1 cellular context compared by ENCODE assay signal in the genomic region with DNA sequence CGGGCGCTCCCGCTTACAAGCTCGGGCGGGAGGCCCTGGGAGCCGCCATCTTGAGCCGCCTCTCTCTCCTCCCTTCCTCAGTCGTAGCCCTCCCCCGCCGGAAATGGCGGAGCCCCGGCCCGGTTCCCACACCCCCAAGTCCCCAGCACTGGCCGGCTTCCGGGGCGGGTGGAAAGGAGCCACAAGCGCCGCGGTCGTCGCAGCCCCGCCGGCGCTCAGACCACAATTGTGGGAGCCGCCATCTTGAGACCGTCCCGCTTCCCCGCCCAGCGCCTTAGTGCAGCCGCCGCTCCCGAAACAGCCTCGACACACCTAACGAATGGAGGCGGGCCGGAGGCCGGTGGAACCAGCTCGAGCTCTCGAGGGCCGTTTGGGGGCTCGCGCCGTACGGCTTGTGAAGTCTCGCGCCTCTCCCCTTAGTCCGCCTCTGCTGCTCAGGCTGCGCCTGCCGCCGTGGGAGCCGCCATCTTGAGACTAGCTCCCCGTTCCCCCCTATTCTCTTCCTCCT.
TF ChIP-seq lines count a peak whose summit lies in the region.

No MANE protein-coding gene starts in this region.

TF ChIP-seq in K562, 482 proteins besides CTCF, POLR2A, EP300 and RAD21 (continues in another document):
- no peak for TF ChIP-seq SPI1 (IDR thresholded peaks at IDR 0.05; ENCODE audit: borderline replicate concordance, low read depth, low read length)
- peak; percentile 78 for TF ChIP-seq HMGN3 (IDR thresholded peaks at IDR 0.05; ENCODE audit: borderline replicate concordance, extremely low read depth, insufficient read length, low read depth, low read length)
- no peak for TF ChIP-seq ZNF134 (CRISPR knock-in tag; conservative IDR thresholded peaks at IDR 0.05)
- TF ChIP-seq HNRNPLL (IDR thresholded peaks at IDR 0.05; ENCODE audit: low read depth, low read length, poor library complexity, severe bottlenecking): peak; percentile 42
- 0 out of 2 replicates have a peak, but pooled peaks have one; percentile 16 for TF ChIP-seq ZNF431 (CRISPR knock-in tag; IDR thresholded peaks at IDR 0.05)
- TF ChIP-seq ZNF12 (CRISPR knock-in tag; IDR thresholded peaks at IDR 0.05): 0 out of 2 replicates have a peak, but pooled peaks have one; percentile 69
- TF ChIP-seq TRIM24 (IDR thresholded peaks at IDR 0.05): 0 out of 4 replicates have a peak, but pooled peaks of 1 of the 2 experiments have one; percentile 40
- TF ChIP-seq KDM4B (IDR thresholded peaks at IDR 0.05; ENCODE audit: borderline replicate concordance in 2 of 2, low read depth in 1 of 2): no peak; a peak in 1 of 4 replicates
- TF ChIP-seq, protein P1, sequence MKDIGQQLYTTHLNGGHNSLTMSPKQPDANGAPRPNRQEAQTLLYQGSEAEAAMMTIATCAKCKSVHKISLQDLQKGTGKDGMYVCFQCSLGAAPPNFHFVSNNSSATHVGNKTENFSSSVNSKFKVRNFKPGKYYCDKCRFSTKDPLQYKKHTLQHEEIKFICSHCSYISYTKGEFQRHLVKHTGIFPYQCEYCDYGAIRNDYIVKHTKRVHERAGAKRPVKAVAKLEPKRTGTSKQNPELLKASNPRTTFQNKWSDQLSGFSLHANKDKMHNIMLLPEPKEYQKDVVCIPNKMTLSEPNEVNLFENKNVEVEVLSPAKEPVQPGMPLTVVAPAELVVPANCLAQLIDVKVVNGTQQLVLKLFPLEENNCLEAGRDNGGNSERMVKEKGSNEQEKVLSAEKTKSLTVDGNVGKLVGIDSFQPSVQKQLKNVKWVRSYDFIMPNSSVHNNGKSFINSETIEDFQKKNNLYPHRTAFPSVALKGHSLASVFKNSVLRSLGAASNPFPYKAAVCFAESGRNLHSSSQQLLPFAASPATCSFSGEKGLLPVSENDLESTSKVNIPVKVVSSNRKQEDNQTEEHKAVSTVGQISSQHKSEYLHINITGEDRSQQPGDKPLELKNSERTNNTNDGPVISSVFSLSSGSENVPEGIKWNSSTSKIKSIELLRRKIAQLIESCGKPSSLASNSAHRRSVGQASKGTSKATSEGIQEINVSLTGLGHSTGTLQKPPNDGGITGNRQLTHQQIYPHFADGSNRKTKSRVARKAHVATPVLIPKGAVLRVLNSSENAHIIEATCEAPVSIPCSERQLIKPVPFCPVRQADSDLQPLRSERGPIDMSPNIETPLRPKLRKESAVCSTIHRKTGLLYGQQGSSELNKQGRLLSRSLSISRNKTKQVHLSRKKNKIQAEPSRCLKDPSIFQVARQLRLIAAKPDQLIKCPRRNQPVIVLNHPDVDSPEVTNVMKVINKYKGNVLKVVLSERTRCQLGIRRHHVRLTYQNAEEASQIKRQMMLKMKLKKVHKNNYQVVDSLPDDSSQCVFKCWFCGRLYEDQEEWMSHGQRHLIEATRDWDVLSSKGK (CRISPR knock-in tag; IDR thresholded peaks at IDR 0.05): no peak
- TF ChIP-seq ZNF785 (CRISPR knock-in tag; IDR thresholded peaks at IDR 0.05): no peak
- no peak for TF ChIP-seq U2AF2 (optimal IDR thresholded peaks at IDR 0.05; ENCODE audit: low read depth, low read length)
- TF ChIP-seq YY1 (IDR thresholded peaks at IDR 0.05; ENCODE audit: borderline replicate concordance in 1 of 3, control insufficient read depth in 1 of 3, extremely low read depth in 1 of 3, insufficient read depth in 3 of 3, insufficient read length in 1 of 3, insufficient replicate concordance in 2 of 3, low read depth in 1 of 3, low read length in 2 of 3): peak; percentile 88 to 93 (median 90)
- peak; percentile 99 for TF ChIP-seq CHD1 (IDR thresholded peaks at IDR 0.05; ENCODE audit: low read length)
- TF ChIP-seq ZNF644 (tag; IDR thresholded peaks at IDR 0.05; ENCODE audit: low read depth): peak; percentile 3; the same call in 1 of the 2 replicates
- TF ChIP-seq TAF1 (IDR thresholded peaks at IDR 0.05; ENCODE audit: control insufficient read depth, extremely low read depth, insufficient read depth, low read length, severe bottlenecking): peak; percentile 71
- peak; percentile 69 for TF ChIP-seq EGR1 (conservative IDR thresholded peaks at IDR 0.05)
- TF ChIP-seq, protein P2, sequence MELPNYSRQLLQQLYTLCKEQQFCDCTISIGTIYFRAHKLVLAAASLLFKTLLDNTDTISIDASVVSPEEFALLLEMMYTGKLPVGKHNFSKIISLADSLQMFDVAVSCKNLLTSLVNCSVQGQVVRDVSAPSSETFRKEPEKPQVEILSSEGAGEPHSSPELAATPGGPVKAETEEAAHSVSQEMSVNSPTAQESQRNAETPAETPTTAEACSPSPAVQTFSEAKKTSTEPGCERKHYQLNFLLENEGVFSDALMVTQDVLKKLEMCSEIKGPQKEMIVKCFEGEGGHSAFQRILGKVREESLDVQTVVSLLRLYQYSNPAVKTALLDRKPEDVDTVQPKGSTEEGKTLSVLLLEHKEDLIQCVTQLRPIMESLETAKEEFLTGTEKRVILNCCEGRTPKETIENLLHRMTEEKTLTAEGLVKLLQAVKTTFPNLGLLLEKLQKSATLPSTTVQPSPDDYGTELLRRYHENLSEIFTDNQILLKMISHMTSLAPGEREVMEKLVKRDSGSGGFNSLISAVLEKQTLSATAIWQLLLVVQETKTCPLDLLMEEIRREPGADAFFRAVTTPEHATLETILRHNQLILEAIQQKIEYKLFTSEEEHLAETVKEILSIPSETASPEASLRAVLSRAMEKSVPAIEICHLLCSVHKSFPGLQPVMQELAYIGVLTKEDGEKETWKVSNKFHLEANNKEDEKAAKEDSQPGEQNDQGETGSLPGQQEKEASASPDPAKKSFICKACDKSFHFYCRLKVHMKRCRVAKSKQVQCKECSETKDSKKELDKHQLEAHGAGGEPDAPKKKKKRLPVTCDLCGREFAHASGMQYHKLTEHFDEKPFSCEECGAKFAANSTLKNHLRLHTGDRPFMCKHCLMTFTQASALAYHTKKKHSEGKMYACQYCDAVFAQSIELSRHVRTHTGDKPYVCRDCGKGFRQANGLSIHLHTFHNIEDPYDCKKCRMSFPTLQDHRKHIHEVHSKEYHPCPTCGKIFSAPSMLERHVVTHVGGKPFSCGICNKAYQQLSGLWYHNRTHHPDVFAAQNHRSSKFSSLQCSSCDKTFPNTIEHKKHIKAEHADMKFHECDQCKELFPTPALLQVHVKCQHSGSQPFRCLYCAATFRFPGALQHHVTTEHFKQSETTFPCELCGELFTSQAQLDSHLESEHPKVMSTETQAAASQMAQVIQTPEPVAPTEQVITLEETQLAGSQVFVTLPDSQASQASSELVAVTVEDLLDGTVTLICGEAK (IDR thresholded peaks at IDR 0.05): peak; percentile 95
- TF ChIP-seq, protein P2 (CRISPR knock-in tag; IDR thresholded peaks at IDR 0.05): no peak
- 0 out of 2 replicates have a peak, but pooled peaks have one; percentile 19 for TF ChIP-seq RBM14 (IDR thresholded peaks at IDR 0.05; ENCODE audit: borderline replicate concordance, insufficient read depth, low read depth, low read length)
- 0 out of 2 replicates have a peak, but pooled peaks have one; percentile 12 for TF ChIP-seq ZNF239 (CRISPR knock-in tag; IDR thresholded peaks at IDR 0.05)
- peak; percentile 78; the same call in 1 of the 2 replicates for TF ChIP-seq CBFB (CRISPR knock-in tag; IDR thresholded peaks at IDR 0.05)
- TF ChIP-seq ZNF830 (CRISPR knock-in tag; IDR thresholded peaks at IDR 0.05): no peak
- TF ChIP-seq ETV1 (tag; conservative IDR thresholded peaks at IDR 0.05; ENCODE audit: low read depth): peak; percentile 70
- TF ChIP-seq NCOR1 (IDR thresholded peaks at IDR 0.05): no peak
- no peak for TF ChIP-seq ZNF311 (CRISPR knock-in tag; IDR thresholded peaks at IDR 0.05)
- TF ChIP-seq, protein P3, sequence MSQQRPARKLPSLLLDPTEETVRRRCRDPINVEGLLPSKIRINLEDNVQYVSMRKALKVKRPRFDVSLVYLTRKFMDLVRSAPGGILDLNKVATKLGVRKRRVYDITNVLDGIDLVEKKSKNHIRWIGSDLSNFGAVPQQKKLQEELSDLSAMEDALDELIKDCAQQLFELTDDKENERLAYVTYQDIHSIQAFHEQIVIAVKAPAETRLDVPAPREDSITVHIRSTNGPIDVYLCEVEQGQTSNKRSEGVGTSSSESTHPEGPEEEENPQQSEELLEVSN (IDR thresholded peaks at IDR 0.05; ENCODE audit: borderline replicate concordance in 1 of 2, extremely low read depth in 1 of 2, insufficient read depth in 1 of 2, insufficient read length in 1 of 2, low read depth in 1 of 2, low read length in 1 of 2, poor library complexity in 1 of 2, severe bottlenecking in 1 of 2): peak in 1 of 2 experiments; percentile 3
- TF ChIP-seq, protein P4, sequence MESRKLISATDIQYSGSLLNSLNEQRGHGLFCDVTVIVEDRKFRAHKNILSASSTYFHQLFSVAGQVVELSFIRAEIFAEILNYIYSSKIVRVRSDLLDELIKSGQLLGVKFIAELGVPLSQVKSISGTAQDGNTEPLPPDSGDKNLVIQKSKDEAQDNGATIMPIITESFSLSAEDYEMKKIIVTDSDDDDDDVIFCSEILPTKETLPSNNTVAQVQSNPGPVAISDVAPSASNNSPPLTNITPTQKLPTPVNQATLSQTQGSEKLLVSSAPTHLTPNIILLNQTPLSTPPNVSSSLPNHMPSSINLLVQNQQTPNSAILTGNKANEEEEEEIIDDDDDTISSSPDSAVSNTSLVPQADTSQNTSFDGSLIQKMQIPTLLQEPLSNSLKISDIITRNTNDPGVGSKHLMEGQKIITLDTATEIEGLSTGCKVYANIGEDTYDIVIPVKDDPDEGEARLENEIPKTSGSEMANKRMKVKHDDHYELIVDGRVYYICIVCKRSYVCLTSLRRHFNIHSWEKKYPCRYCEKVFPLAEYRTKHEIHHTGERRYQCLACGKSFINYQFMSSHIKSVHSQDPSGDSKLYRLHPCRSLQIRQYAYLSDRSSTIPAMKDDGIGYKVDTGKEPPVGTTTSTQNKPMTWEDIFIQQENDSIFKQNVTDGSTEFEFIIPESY (CRISPR knock-in tag; IDR thresholded peaks at IDR 0.05): no peak
- TF ChIP-seq, protein P5, sequence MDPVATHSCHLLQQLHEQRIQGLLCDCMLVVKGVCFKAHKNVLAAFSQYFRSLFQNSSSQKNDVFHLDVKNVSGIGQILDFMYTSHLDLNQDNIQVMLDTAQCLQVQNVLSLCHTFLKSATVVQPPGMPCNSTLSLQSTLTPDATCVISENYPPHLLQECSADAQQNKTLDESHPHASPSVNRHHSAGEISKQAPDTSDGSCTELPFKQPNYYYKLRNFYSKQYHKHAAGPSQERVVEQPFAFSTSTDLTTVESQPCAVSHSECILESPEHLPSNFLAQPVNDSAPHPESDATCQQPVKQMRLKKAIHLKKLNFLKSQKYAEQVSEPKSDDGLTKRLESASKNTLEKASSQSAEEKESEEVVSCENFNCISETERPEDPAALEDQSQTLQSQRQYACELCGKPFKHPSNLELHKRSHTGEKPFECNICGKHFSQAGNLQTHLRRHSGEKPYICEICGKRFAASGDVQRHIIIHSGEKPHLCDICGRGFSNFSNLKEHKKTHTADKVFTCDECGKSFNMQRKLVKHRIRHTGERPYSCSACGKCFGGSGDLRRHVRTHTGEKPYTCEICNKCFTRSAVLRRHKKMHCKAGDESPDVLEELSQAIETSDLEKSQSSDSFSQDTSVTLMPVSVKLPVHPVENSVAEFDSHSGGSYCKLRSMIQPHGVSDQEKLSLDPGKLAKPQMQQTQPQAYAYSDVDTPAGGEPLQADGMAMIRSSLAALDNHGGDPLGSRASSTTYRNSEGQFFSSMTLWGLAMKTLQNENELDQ (CRISPR knock-in tag; IDR thresholded peaks at IDR 0.05; ENCODE audit: borderline replicate concordance): no peak
- TF ChIP-seq MYC (IDR thresholded peaks at IDR 0.05; ENCODE audit: low read depth, low read length): peak; percentile 46
- TF ChIP-seq MYC (CRISPR knock-in tag; IDR thresholded peaks at IDR 0.05; ENCODE audit: borderline replicate concordance, low read depth): no peak
- TF ChIP-seq, protein P6, sequence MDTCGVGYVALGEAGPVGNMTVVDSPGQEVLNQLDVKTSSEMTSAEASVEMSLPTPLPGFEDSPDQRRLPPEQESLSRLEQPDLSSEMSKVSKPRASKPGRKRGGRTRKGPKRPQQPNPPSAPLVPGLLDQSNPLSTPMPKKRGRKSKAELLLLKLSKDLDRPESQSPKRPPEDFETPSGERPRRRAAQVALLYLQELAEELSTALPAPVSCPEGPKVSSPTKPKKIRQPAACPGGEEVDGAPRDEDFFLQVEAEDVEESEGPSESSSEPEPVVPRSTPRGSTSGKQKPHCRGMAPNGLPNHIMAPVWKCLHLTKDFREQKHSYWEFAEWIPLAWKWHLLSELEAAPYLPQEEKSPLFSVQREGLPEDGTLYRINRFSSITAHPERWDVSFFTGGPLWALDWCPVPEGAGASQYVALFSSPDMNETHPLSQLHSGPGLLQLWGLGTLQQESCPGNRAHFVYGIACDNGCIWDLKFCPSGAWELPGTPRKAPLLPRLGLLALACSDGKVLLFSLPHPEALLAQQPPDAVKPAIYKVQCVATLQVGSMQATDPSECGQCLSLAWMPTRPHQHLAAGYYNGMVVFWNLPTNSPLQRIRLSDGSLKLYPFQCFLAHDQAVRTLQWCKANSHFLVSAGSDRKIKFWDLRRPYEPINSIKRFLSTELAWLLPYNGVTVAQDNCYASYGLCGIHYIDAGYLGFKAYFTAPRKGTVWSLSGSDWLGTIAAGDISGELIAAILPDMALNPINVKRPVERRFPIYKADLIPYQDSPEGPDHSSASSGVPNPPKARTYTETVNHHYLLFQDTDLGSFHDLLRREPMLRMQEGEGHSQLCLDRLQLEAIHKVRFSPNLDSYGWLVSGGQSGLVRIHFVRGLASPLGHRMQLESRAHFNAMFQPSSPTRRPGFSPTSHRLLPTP (IDR thresholded peaks at IDR 0.05; ENCODE audit: borderline replicate concordance, extremely low read depth, insufficient read length): no peak
- peak; percentile 16 for TF ChIP-seq PCBP1 (IDR thresholded peaks at IDR 0.05; ENCODE audit: low read depth, low read length, poor library complexity, severe bottlenecking)
